ENCODE assay signal across 10 cellular contexts in the genomic region with DNA sequence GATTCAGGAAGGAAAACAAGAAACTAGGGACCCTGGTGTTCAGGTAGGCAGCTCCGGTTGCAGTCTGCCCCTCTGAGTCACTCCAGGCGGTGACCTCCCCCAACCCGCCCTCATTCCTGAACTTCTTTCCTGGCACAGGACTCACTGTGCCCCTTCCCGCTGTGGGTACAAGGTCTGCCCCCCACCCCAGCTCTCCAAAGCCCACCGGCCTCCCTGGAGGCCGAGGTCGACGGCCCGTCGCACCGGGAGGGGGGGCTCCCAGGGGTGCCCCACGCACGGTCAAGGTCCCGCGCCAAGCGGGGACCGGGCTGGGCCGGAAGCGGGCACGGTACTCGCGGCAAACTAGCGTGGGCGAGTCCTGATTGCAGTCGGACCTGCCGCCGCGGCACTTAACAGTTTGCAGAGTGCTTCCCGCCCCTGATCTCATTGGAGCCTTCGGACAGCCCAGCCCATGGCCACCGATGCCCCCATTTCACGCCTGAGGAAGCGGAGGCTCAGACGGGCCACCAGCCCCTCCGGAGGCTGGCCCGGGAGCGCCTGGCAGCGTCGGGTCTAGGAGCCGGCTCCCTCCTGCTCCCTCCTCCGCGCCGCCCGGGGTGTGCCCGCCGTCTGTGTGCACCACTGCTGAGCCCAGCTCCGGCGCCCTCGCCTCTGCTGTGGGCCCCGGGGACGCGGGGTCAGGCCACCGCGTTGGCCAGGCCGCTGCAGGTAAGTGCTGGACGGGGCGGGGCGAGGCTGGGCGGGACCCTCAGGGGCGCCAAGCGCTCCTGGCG. TPM values are rescaled to one million over a fixed set of nuclear protein-coding genes. Genes with fewer than 3 reads are reported as not detected.
DNase-seq lines count a peak whose midpoint lies in the region; ATAC-seq and TF ChIP-seq lines count a peak whose summit lies in the region.
"Had no signal": no experiment of that assay in that cellular context is flagged by ENCODE, and none has a peak within 500 bp of the region (broad histone marks: within the 10 kb centered on the region; RNA-seq: fewer than 3 reads in every experiment).

A gene (plus strand): TSS at position 144 of the 773 bp plus-strand sequence. CDS start 3,549 bp downstream, outside the sequence.

- peak within 1 kb of the TSS; percentile 93 for H3K9ac ChIP-seq in PC-3 (ENCODE audit: low read length)

- peak within 1 kb of the TSS; percentile 94 for H3K27ac ChIP-seq in PC-3 (ENCODE audit: low read length)
- peak within 1 kb of the TSS; percentile 96 to 99 (median 98) for H3K27ac ChIP-seq in esophagus squamous epithelium
- H3K27ac ChIP-seq in prostate gland, result peak within 1 kb of the TSS; percentile 58 to 65

- no peaks in the 10 kb centered on the region for H3K9me3 ChIP-seq in PC-3 (ENCODE audit: low read length)
- H3K9me3 ChIP-seq in esophagus squamous epithelium, result no peaks in the 10 kb centered on the region
- no peaks in the 10 kb centered on the region for H3K9me3 ChIP-seq in prostate gland

- CTCF ChIA-PET in PC-3 (lab: Charles Lee), result interaction anchor here (1.0 to 1.1 kb wide), 2 partner anchors 18 to 39 kb away, joined by 3 to 4 read pairs; no protein-coding TSS in a partner anchor

- no TSS peak for BruUV-seq in PC-3 (replicated peaks; lab: Mats Ljungman, UMichigan)

- peak; percentile 52 for DNase-seq in COLO668 (lab: John Stamatoyannopoulos, UW; ENCODE audit: unreplicated experiment)
- peak; percentile 73 for DNase-seq in PC-3
- DNase-seq in esophagus squamous epithelium (lab: John Stamatoyannopoulos, UW), result no peak
- DNase-seq in prostate gland (ENCODE audit: low spot score), result no peak
- DNase-seq in epidermal melanocyte (ENCODE audit: insufficient read length, low spot score), result no peak
- DNase-seq: effector CD8-positive, alpha-beta T cell had no signal

- no peak for TF ChIP-seq CTCF in PC-3 (conservative IDR thresholded peaks at IDR 0.05; ENCODE audit: low read depth, low read length)
- TF ChIP-seq CTCF in esophagus squamous epithelium (IDR thresholded peaks at IDR 0.05), result no peak
- no peak for TF ChIP-seq CTCF in prostate gland (IDR thresholded peaks at IDR 0.05)

- intact Hi-C loops in PC-3 (cut with micrococcal nuclease) (no loop called here), esophagus squamous epithelium (cut with DNase I) (no loop called here), prostate gland (cut with DNase I) (no loop called here)

- H3F3A ChIP-seq in PC-3 (ENCODE audit: low read length, unreplicated experiment), result no peaks in the 10 kb centered on the region

- peak within 1 kb of the TSS; percentile 98 for H3K4me2 ChIP-seq in PC-3 (ENCODE audit: low read length)

- POLR2A ChIA-PET in PC-3 (lab: Charles Lee; ENCODE audit: unreplicated experiment), result interaction anchor here (0.6 to 1.0 kb wide), 3 partner anchors 19 to 1444 kb away, joined by 3 to 5 read pairs (median 3); no protein-coding TSS in a partner anchor

- H2AFZ ChIP-seq in PC-3 (ENCODE audit: low read length), result peak within 1 kb of the TSS; percentile 74

- no peaks in the 10 kb centered on the region for H3K9me2 ChIP-seq in PC-3 (replicated peaks; ENCODE audit: low read length)

- WGBS in esophagus squamous epithelium, 2 donors, result 5 to 27% methylated on average over 3 to 17 of the region's 62 CpGs
- 2% methylated on average over 35 of the region's 62 CpGs for WGBS in prostate gland

- H3K27me3 ChIP-seq in PC-3 (ENCODE audit: low read length) (no peaks in the 10 kb centered on the region), esophagus squamous epithelium (peaks cover 0 to 62% (median 3%) of the 10 kb centered on the region in 4 donors), prostate gland (replicated peaks; ENCODE audit: insufficient read depth) (no peaks in the 10 kb centered on the region)

- H4K20me1 ChIP-seq in PC-3 (ENCODE audit: low read length), result 0 out of 2 replicates have a peak, but pooled peaks cover 4% of the 10 kb centered on the region

- H3K4me1 ChIP-seq in PC-3 (ENCODE audit: insufficient read depth, low read length) (peaks cover 72% of the 10 kb centered on the region), esophagus squamous epithelium (peaks cover 0 to 78% (median 24%) of the 10 kb centered on the region in 3 donors), prostate gland (replicated peaks) (peaks cover 6% of the 10 kb centered on the region)

- TF ChIP-seq POLR2A in esophagus squamous epithelium (IDR thresholded peaks at IDR 0.05) (peak in 2 of 4 donors; percentile 13 to 49), prostate gland (IDR thresholded peaks at IDR 0.05) (peak; percentile 43)

- peaks cover 59% of the 10 kb centered on the region for H3K79me2 ChIP-seq in PC-3 (ENCODE audit: low read length)

- H3K4me3 ChIP-seq in PC-3 (ENCODE audit: low read length), result peak within 1 kb of the TSS; percentile 96
- peak within 1 kb of the TSS; percentile 69 to 81 (median 76) for H3K4me3 ChIP-seq in esophagus squamous epithelium
- peak within 1 kb of the TSS; percentile 13 to 32 for H3K4me3 ChIP-seq in prostate gland

- H3K36me3 ChIP-seq in PC-3 (ENCODE audit: low read depth, low read length), result peaks cover 24% of the 10 kb centered on the region
- H3K36me3 ChIP-seq in esophagus squamous epithelium, result peaks cover 0 to 20% (median 15%) of the 10 kb centered on the region in 3 donors
- H3K36me3 ChIP-seq in prostate gland, result no peaks in the 10 kb centered on the region

- ATAC-seq in PC-3, result peak; percentile 31
- no peak for ATAC-seq in GM21619 (IDR thresholded peaks at IDR 0.05; ENCODE audit: unreplicated experiment)
- ATAC-seq in GM19035 (IDR thresholded peaks at IDR 0.05; ENCODE audit: unreplicated experiment), result no peak
- ATAC-seq in GM19395 (IDR thresholded peaks at IDR 0.05; ENCODE audit: unreplicated experiment), result no peak

RNA-seq across cellular contexts. Expression of the gene that starts here (rescaled TPM):
- 89.9 and 97.9 TPM in 2 replicates for total RNA-seq in PC-3 (2014; rRNA removed)
- 100 to 1,000 TPM in 2 of 4 donors, 10 to 100 TPM in 2; 82.6 to 123 (median 94.4) TPM for total RNA-seq in esophagus squamous epithelium
- 1 to 10 TPM; 5.4 to 7.1 TPM for total RNA-seq in prostate gland
- total RNA-seq: NCI-H460 had no signal

Comparison
In these comparisons a context has a peak if more than half of its experiments do, and no peak if none do; other contexts are left out.
1. RNA of the gene that starts here (total RNA-seq): 82.6 to 123 TPM in esophagus squamous epithelium and 89.9 to 97.9 TPM in PC-3; 5.4 to 7.1 TPM in prostate gland; every median in the first group is over 10 times any median in the second.
2. DNase-seq: peak in COLO668 (single experiment) and PC-3 (single experiment); none in esophagus squamous epithelium (single experiment), prostate gland (single experiment) and epidermal melanocyte (single experiment).
3. H3K4me3 ChIP-seq: peak in every context shown above with its lines; median percentile 96 in PC-3; 76 in esophagus squamous epithelium; 22 in prostate gland.
4. Peak in every context shown above with its lines, with median percentiles within 50 percentile points of each other: H3K27ac ChIP-seq.